ENCODE assay signal across 1 cellular context in genomic region chr5:96934695-96935555, GRCh38.
TF ChIP-seq lines count a peak whose summit lies in the region.

No MANE protein-coding gene starts in this region.

TF ChIP-seq in K562, 482 proteins besides CTCF, POLR2A, EP300 and RAD21 (continued from another document and continues in another):
- TF ChIP-seq ZNF830 (CRISPR knock-in tag; IDR thresholded peaks at IDR 0.05) (0 out of 2 replicates have a peak, but pooled peaks have one; percentile 9), CBX1 (IDR thresholded peaks at IDR 0.05; ENCODE audit: low read depth) (peak; percentile 36; the same call in 1 of the 2 replicates), THRA (IDR thresholded peaks at IDR 0.05) (no peak), PATZ1 (CRISPR knock-in tag; IDR thresholded peaks at IDR 0.05; ENCODE audit: borderline replicate concordance) (no peak), PHF20 (IDR thresholded peaks at IDR 0.05; ENCODE audit: partially characterized antibody) (peak; percentile 33), PREB (CRISPR knock-in tag; IDR thresholded peaks at IDR 0.05) (0 out of 2 replicates have a peak, but pooled peaks have one; percentile 57), TBL1XR1 (IDR thresholded peaks at IDR 0.05; ENCODE audit: low read length in 2 of 2) (peak; percentile 24 to 52; a peak in 2 of 4 replicates), XRCC5 (IDR thresholded peaks at IDR 0.05; ENCODE audit: low read depth, low read length) (peak; percentile 95), TFAP4 (CRISPR knock-in tag; IDR thresholded peaks at IDR 0.05; ENCODE audit: borderline replicate concordance) (peak; percentile 78), RAD51 (IDR thresholded peaks at IDR 0.05; ENCODE audit: borderline replicate concordance, low read depth) (no peak), EP400 (IDR thresholded peaks at IDR 0.05) (peak; percentile 83), SLC30A9 (CRISPR knock-in tag; IDR thresholded peaks at IDR 0.05) (no peak), PHB (CRISPR knock-in tag; IDR thresholded peaks at IDR 0.05) (no peak), ZBTB34 (CRISPR knock-in tag; IDR thresholded peaks at IDR 0.05) (no peak), ZBED1 (IDR thresholded peaks at IDR 0.05) (0 out of 2 replicates have a peak, but pooled peaks have one; percentile 21), NELFE (IDR thresholded peaks at IDR 0.05; ENCODE audit: insufficient read depth, insufficient read length) (no peak), ETS1 (conservative IDR thresholded peaks at IDR 0.05; ENCODE audit: control insufficient read depth, low read depth, low read length) (peak; percentile 85), SOX6 (IDR thresholded peaks at IDR 0.05) (peak; percentile 55; the same call in 1 of the 2 replicates), ZNF511 (CRISPR knock-in tag; IDR thresholded peaks at IDR 0.05) (no peak), CHAMP1 (IDR thresholded peaks at IDR 0.05) (0 out of 2 replicates have a peak, but pooled peaks have one; percentile 38), CXXC5 (CRISPR knock-in tag; IDR thresholded peaks at IDR 0.05) (peak; percentile 92), DACH1 (IDR thresholded peaks at IDR 0.05; ENCODE audit: partially characterized antibody) (no peak), ZFX (CRISPR knock-in tag; IDR thresholded peaks at IDR 0.05) (peak; percentile 96), HMBOX1 (IDR thresholded peaks at IDR 0.05) (0 out of 2 replicates have a peak, but pooled peaks have one; percentile 12), PRMT5 (CRISPR knock-in tag; IDR thresholded peaks at IDR 0.05) (no peak), JUNB (CRISPR knock-in tag; conservative IDR thresholded peaks at IDR 0.05) (no peak), UBTF (IDR thresholded peaks at IDR 0.05; ENCODE audit: borderline replicate concordance in 1 of 2, low read depth in 2 of 2, low read length in 2 of 2) (peak; percentile 90 to 92; a peak in 3 of 4 replicates), TAF7 (tag; IDR thresholded peaks at IDR 0.05) (peak; percentile 23; the same call in 1 of the 2 replicates), SRSF9 (IDR thresholded peaks at IDR 0.05; ENCODE audit: borderline replicate concordance, low read depth, low read length) (no peak), PTBP1 (IDR thresholded peaks at IDR 0.05; ENCODE audit: low read depth, low read length) (no peak), ATF2 (CRISPR knock-in tag; IDR thresholded peaks at IDR 0.05) (no peak)
